1 cellular context compared by ENCODE assay signal in genomic region chr2:157874997-157875719, GRCh38.
TF ChIP-seq lines count a peak whose summit lies in the region.

No MANE protein-coding gene starts in this region.

TF ChIP-seq in SK-N-SH treated with all-trans-retinoic acid at 6 μM for 48 hours, 23 proteins besides CTCF, POLR2A, EP300 and RAD21 (continued from another document):
- TF ChIP-seq POU6F1 (CRISPR knock-in tag; IDR thresholded peaks at IDR 0.05; ENCODE audit: borderline replicate concordance, low read depth): no peak
- TF ChIP-seq BACH2 (CRISPR knock-in tag; IDR thresholded peaks at IDR 0.05; ENCODE audit: borderline replicate concordance): no peak
- TF ChIP-seq ZNF565 (CRISPR knock-in tag; conservative IDR thresholded peaks at IDR 0.05; ENCODE audit: low read depth): no peak
- no peak for TF ChIP-seq RARB (CRISPR knock-in tag; IDR thresholded peaks at IDR 0.05)
- TF ChIP-seq TCF4 (CRISPR knock-in tag; IDR thresholded peaks at IDR 0.05; ENCODE audit: borderline replicate concordance): no peak
- TF ChIP-seq CREB5 (CRISPR knock-in tag; IDR thresholded peaks at IDR 0.05; ENCODE audit: low read depth): no peak
- TF ChIP-seq ZNF8 (CRISPR knock-in tag; IDR thresholded peaks at IDR 0.05): no peak
